ENCODE assay signal across 8 cellular contexts in genomic region chr4:159248383-159249178, GRCh38.
DNase-seq lines count a peak whose midpoint lies in the region; ATAC-seq, FAIRE-seq and TF ChIP-seq lines count a peak whose summit lies in the region.

No MANE protein-coding gene starts in this region.

- in situ Hi-C loops in K562 (cut with MboI): no loop called here

- no peak overlapping the region for H2AFZ ChIP-seq in K562 (ENCODE audit: low read depth, low read length)

- no peak overlapping the region for H3K9ac ChIP-seq in K562 (ENCODE audit: insufficient read depth in 1 of 2, low read depth in 2 of 2, low read length in 2 of 2)

- FAIRE-seq in K562 (lab: Jason Lieb, UNC): no peak

- no peak overlapping the region for H3K27ac ChIP-seq in K562 (ENCODE audit: extremely low read depth, low read depth, low read length)
- no peak overlapping the region for H3K27ac ChIP-seq in left lung

- no peak for TF ChIP-seq RAD21 in K562 (CRISPR knock-in tag; conservative IDR thresholded peaks at IDR 0.05 in 1 of 2, IDR thresholded peaks at IDR 0.05 in 1 of 2)

- no peak for TF ChIP-seq POLR2A in K562 (conservative IDR thresholded peaks at IDR 0.05)

- no TSS peak for BruUV-seq in K562 (replicated peaks; lab: Mats Ljungman, UMichigan)

- H3K9me3 ChIP-seq in K562 (replicated peaks; ENCODE audit: control insufficient read depth, insufficient read depth, low read depth, low read length): no peaks in the 10 kb centered on the region; the same call in 1 of the 2 replicates
- H3K9me3 ChIP-seq in left lung: peaks cover 0 to 7% of the 10 kb centered on the region in 2 donors

- no peak overlapping the region for H3K4me3 ChIP-seq in K562
- H3K4me3 ChIP-seq in left lung: no peak overlapping the region

- no peaks in the 10 kb centered on the region for H3K9me1 ChIP-seq in K562 (ENCODE audit: control insufficient read depth, insufficient read depth, low read length)

- TF ChIP-seq CTCF in K562 (IDR thresholded peaks at IDR 0.05 in 2 of 3, conservative IDR thresholded peaks at IDR 0.05 in 1 of 3; ENCODE audit: insufficient read depth in 2 of 3, low read depth in 1 of 3, low read length in 3 of 3): no peak
- no peak for TF ChIP-seq CTCF in left lung (IDR thresholded peaks at IDR 0.05)

- H3K4me1 ChIP-seq in K562 (replicated peaks in 1 of 2; ENCODE audit: control insufficient read depth in 2 of 2, insufficient read depth in 2 of 2, low read length in 2 of 2) (no peaks in the 10 kb centered on the region), left lung (peaks cover 6 to 9% of the 10 kb centered on the region in 2 donors)

- 89% methylated on average over 7 of the region's 7 CpGs for WGBS in K562 (ENCODE audit: insufficient coverage, low coverage, missing lambda C conversion rate)

- DNase-seq in Right ventricle myocardium inferior (ENCODE audit: missing footprints) (no peak), cardiac septum (ENCODE audit: low spot score) (no peak), K562 (ENCODE audit: extremely low read depth in 1 of 4, low spot score in 3 of 4) (no peak), left lung (no peak), RPMI8226 (no peak), germinal center (ENCODE audit: low spot score) (no peak)

- peak; percentile 86 for ATAC-seq in Right ventricle myocardium inferior
- no peak; the same call in 2 of the 3 replicates for ATAC-seq in K562
- peak; percentile 93 for ATAC-seq in left lung
- no peak for ATAC-seq in GM21786 (IDR thresholded peaks at IDR 0.05; ENCODE audit: unreplicated experiment)
- ATAC-seq in HG02870 (IDR thresholded peaks at IDR 0.05; ENCODE audit: unreplicated experiment): no peak

- intact Hi-C loops in Right ventricle myocardium inferior (cut with DNase I): no loop called here
- intact Hi-C loops in cardiac septum (cut with DNase I): no loop called here
- intact Hi-C loops in K562 (cut with micrococcal nuclease): no loop called here
- intact Hi-C loops in left lung (cut with DNase I): no loop called here

- no peak overlapping the region for H3K4me2 ChIP-seq in K562 (ENCODE audit: insufficient read depth, low read length)

- H3K36me3 ChIP-seq in K562 (ENCODE audit: control insufficient read depth, insufficient read depth, low read length) (0 out of 3 replicates have a peak, but pooled peaks cover 2% of the 10 kb centered on the region), left lung (peaks cover 0 to 16% of the 10 kb centered on the region in 2 donors)

- no peaks in the 10 kb centered on the region for H4K20me1 ChIP-seq in K562 (replicated peaks; ENCODE audit: control insufficient read depth, insufficient read depth, low read length)

- CTCF ChIA-PET in K562 (lab: Yijun Ruan, JAX; ENCODE audit: low intra/inter-chr PET ratio): no interaction called here

- H3K27me3 ChIP-seq in K562 (ENCODE audit: control insufficient read depth in 2 of 2, insufficient read depth in 2 of 2, low read length in 2 of 2) (no peaks in the 10 kb centered on the region), left lung (no peaks in the 10 kb centered on the region)

- POLR2A ChIA-PET in K562 (lab: Yijun Ruan, JAX): no interaction called here

- no peaks in the 10 kb centered on the region for H3K79me2 ChIP-seq in K562 (ENCODE audit: control insufficient read depth, insufficient read depth, low read length)

- TF ChIP-seq EP300 in K562 (IDR thresholded peaks at IDR 0.05; ENCODE audit: low read length): no peak

TF ChIP-seq in K562, 482 proteins besides CTCF, POLR2A, EP300 and RAD21:
- TF ChIP-seq CBX3 (IDR thresholded peaks at IDR 0.05; ENCODE audit: borderline replicate concordance in 1 of 2, low read length in 2 of 2): no peak
- no peak for TF ChIP-seq SOX6 (IDR thresholded peaks at IDR 0.05)
- TF ChIP-seq ATF3 (IDR thresholded peaks at IDR 0.05): peak; percentile 53
- no peak for TF ChIP-seq ATF3 (CRISPR knock-in tag; conservative IDR thresholded peaks at IDR 0.05)
- TF ChIP-seq CBFB (CRISPR knock-in tag; IDR thresholded peaks at IDR 0.05): no peak
- TF ChIP-seq CEBPG (CRISPR knock-in tag; IDR thresholded peaks at IDR 0.05): no peak
- peak in 1 of 2 experiments; percentile 68; a peak in 2 of 4 replicates for TF ChIP-seq CEBPG (tag; conservative IDR thresholded peaks at IDR 0.05 in 1 of 2, IDR thresholded peaks at IDR 0.05 in 1 of 2)
- TF ChIP-seq ATF7 (IDR thresholded peaks at IDR 0.05): 0 out of 2 replicates have a peak, but pooled peaks have one; percentile 18

Comparison
In these comparisons a context has a peak if more than half of its experiments do, and no peak if none do; other contexts are left out.
1. ATAC-seq: peak in Right ventricle myocardium inferior (single experiment) and left lung (single experiment); none in K562 (single experiment), GM21786 (single experiment) and HG02870 (single experiment).